Comparison of ENCODE assay signal across 8 cellular contexts in genomic region chr7:100889761-100890639, GRCh38. TPM values are rescaled to one million over a fixed set of nuclear protein-coding genes. Genes with fewer than 3 reads are reported as not detected.
DNase-seq lines count a peak whose midpoint lies in the region; ATAC-seq and TF ChIP-seq lines count a peak whose summit lies in the region.

No MANE protein-coding gene starts in this region.

- H3K4me1 Mint-ChIP-seq in Calu3 (ENCODE audit: low read depth, unreplicated experiment) = peaks cover 18% of the 10 kb centered on the region

- H3K9me3 Mint-ChIP-seq in Calu3 (ENCODE audit: low read depth, unreplicated experiment) = no peaks in the 10 kb centered on the region

- no TSS peak for BruUV-seq in Calu3 (replicated peaks; lab: Mats Ljungman, UMichigan)

- H3K27me3 Mint-ChIP-seq in Calu3 (ENCODE audit: unreplicated experiment) = no peaks in the 10 kb centered on the region

- DNase-seq in Calu3 = peak; percentile 88
- peak; percentile 41 for DNase-seq in OCI-M2 (lab: John Stamatoyannopoulos, UW; ENCODE audit: unreplicated experiment)
- peak; percentile 93 for DNase-seq in activated T-cell treated with anti-CD3 and anti-CD28 coated beads for 48 hours (ENCODE audit: low read depth)
- DNase-seq in erythroblast (lab: John Stamatoyannopoulos, UW) = peak; percentile 94 to 97
- DNase-seq in stimulated activated CD8-positive, alpha-beta memory T cell treated with anti-CD3 and anti-CD28 coated beads, Interleukin-4, amount 100 ng/mL, for 4 hours (ENCODE audit: low read depth in 2 of 2, low spot score in 1 of 2) = peak; percentile 78 to 84

- H3K4me3 Mint-ChIP-seq in Calu3 (ENCODE audit: low read depth, unreplicated experiment) = peak overlapping the region; percentile 67

- TF ChIP-seq CTCF in Calu3 (IDR thresholded peaks at IDR 0.05; ENCODE audit: unreplicated experiment) = no peak

- peak; percentile 41 for TF ChIP-seq POLR2A in erythroblast (IDR thresholded peaks at IDR 0.05; ENCODE audit: low read length)

- intact Hi-C loops in Calu3 (cut with micrococcal nuclease; ENCODE audit: unreplicated experiment) = loop anchor here (10.0 kb wide), 1 partner anchor 75 kb away; the partner anchor contains the start of gene MUC12

- no peak for TF ChIP-seq RAD21 in Ishikawa (IDR thresholded peaks at IDR 0.05; ENCODE audit: low read depth)

- peaks cover 34% of the 10 kb centered on the region for H3K4me1 ChIP-seq in mucosa of stomach (ENCODE audit: control insufficient read depth, insufficient read depth, low read length)

- peak; percentile 40; the same call in 1 of the 2 replicates for TF ChIP-seq EP300 in Ishikawa (IDR thresholded peaks at IDR 0.05; ENCODE audit: borderline replicate concordance)

- peak overlapping the region; percentile 59 for H3K9ac ChIP-seq in mucosa of stomach (ENCODE audit: low read length)

- H3K36me3 ChIP-seq in mucosa of stomach (ENCODE audit: control insufficient read depth, insufficient read depth, low read length) = peaks cover 13% of the 10 kb centered on the region

- H3K27me3 ChIP-seq in mucosa of stomach (ENCODE audit: control insufficient read depth, insufficient read depth, low read length) = peaks cover 12% of the 10 kb centered on the region

- H3K27ac Mint-ChIP-seq in Calu3 (ENCODE audit: unreplicated experiment) = peak overlapping the region; percentile 61

- CTCF ChIA-PET in Calu3 (lab: Charles Lee) = interaction anchor here (0.6 to 1.4 kb wide), 13 partner anchors 15 to 916 kb away, joined by 3 to 17 read pairs (median 5); partner anchors contain the start of genes POP7 and SRRT

- ATAC-seq in GM21515 (IDR thresholded peaks at IDR 0.05; ENCODE audit: unreplicated experiment) = peak; percentile 60

- H3K36me3 Mint-ChIP-seq in Calu3 (ENCODE audit: insufficient read depth, unreplicated experiment) = peaks cover 52% of the 10 kb centered on the region

- H3K9me3 ChIP-seq in mucosa of stomach (ENCODE audit: control insufficient read depth, low read length) = no peaks in the 10 kb centered on the region

- H3K4me3 ChIP-seq in mucosa of stomach (ENCODE audit: low read length) = peak overlapping the region; percentile 36

TF ChIP-seq in Ishikawa, 13 proteins besides CTCF, POLR2A, EP300 and RAD21:
- TF ChIP-seq TEAD4 (IDR thresholded peaks at IDR 0.05) (peak; percentile 32), USF1 (IDR thresholded peaks at IDR 0.05) (peak; percentile 53), TCF12 (IDR thresholded peaks at IDR 0.05; ENCODE audit: low read depth) (peak; percentile 18; the same call in 1 of the 2 replicates), REST (IDR thresholded peaks at IDR 0.05; ENCODE audit: low read depth) (no peak), FOXM1 (IDR thresholded peaks at IDR 0.05; ENCODE audit: borderline replicate concordance, low read depth) (0 out of 2 replicates have a peak, but pooled peaks have one; percentile 14), MAX (IDR thresholded peaks at IDR 0.05) (peak; percentile 95), EGR1 (IDR thresholded peaks at IDR 0.05) (no peak), NFIC (IDR thresholded peaks at IDR 0.05) (0 out of 2 replicates have a peak, but pooled peaks have one; percentile 11), TAF1 (IDR thresholded peaks at IDR 0.05; ENCODE audit: low read depth) (no peak; the same call in none of the 2 replicates), CEBPB (IDR thresholded peaks at IDR 0.05) (no peak), ZBTB7A (IDR thresholded peaks at IDR 0.05; ENCODE audit: low read depth) (peak; percentile 88)

RNA-seq across cellular contexts. Expression of gene UFSP1, which starts 0.5 kb away (rescaled TPM):
- 3.3 and 4.2 TPM in 2 replicates for total RNA-seq in Calu3 (2022)

RNA-seq across cellular contexts. Expression of gene ACHE, which starts 5.7 kb away (rescaled TPM):
- total RNA-seq in Calu3 (2022) = 3.2 and 11.3 TPM in 2 replicates

RNA-seq across cellular contexts. Expression of gene SRRT, which starts 15.1 kb away (rescaled TPM):
- 151 and 157 TPM in 2 replicates for total RNA-seq in Calu3 (2022)

RNA-seq across cellular contexts. Expression of gene TRIP6, which starts 22.8 kb away (rescaled TPM):
- 50.0 and 63.5 TPM in 2 replicates for total RNA-seq in Calu3 (2022)

RNA-seq across cellular contexts. Expression of gene SLC12A9, which starts 37.5 kb away (rescaled TPM):
- 29.9 and 36.6 TPM in 2 replicates for total RNA-seq in Calu3 (2022)

Comparison
In these comparisons a context has a peak if more than half of its experiments do, and no peak if none do; other contexts are left out.
1. Peak in every context shown above with its lines: DNase-seq, ATAC-seq and H3K4me3 ChIP-seq.
2. DNase-seq: peak in every context shown above with its lines; median percentile 96 in erythroblast; 93 in activated T-cell treated with anti-CD3 and anti-CD28 coated beads for 48 hours; 88 in Calu3; 81 in stimulated activated CD8-positive, alpha-beta memory T cell treated with anti-CD3 and anti-CD28 coated beads, Interleukin-4, amount 100 ng/mL, for 4 hours; 41 in OCI-M2.